Comparison of ENCODE assay signal across 15 cellular contexts in the genomic region with DNA sequence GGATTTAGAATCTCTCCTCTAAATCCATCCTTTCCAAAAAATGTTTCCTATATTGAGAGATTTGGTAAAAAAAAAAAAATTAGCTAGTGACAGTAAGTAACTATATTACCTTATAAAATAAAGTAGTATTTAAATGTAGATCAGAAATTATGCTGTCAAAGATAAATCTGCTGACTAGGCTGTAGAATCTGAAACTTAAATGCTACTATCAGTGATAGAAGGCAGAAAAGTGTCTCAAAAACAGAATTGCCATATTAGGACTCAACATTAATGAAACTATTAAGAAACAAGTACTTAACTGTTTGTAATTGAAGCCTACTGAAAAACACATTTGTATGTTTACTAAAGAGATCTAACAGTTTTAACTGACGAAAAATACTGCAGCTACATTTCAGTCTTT.
"Had no signal": no experiment of that assay in that cellular context is flagged by ENCODE, and none has a peak within 500 bp of the region (broad histone marks: within the 10 kb centered on the region; RNA-seq: fewer than 3 reads in every experiment).

No MANE protein-coding gene starts in this region.

- H3K79me2 ChIP-seq: parathyroid adenoma had no signal

- H3K9me3 Mint-ChIP-seq: activated CD4-positive, alpha-beta T cell treated with anti-CD3 and anti-CD28 coated beads, Interleukin-2, amount 10 ng/mL, durations not matched to agents 24 days and 14 days; type B pancreatic cell had no signal

- H2AFZ ChIP-seq: parathyroid adenoma had no signal

- H3K4me3 ChIP-seq: dorsolateral prefrontal cortex, gastroesophageal sphincter, lower lobe of right lung, suprapubic skin had no signal

- DNase-seq: activated CD4-positive, alpha-beta T cell treated with anti-CD3 and anti-CD28 coated beads, Interleukin-2, amount 10 ng/mL, durations not matched to agents 24 days and 14 days; activated gamma-delta T cell treated with Interleukin-2 at 50 U/mL for 16 hours; dorsolateral prefrontal cortex; endodermal cell; erythroblast; left cardiac atrium; lower lobe of right lung; midbrain; stimulated activated CD4-positive, alpha-beta T cell treated with anti-CD3 and anti-CD28 coated beads, Interleukin-2, amount 100 ng/mL, for 48 hours; stimulated activated naive CD4-positive, alpha-beta T cell treated with Interleukin-2 at 50 U/mL for 16 hours; T-helper 2 cell had no signal

- H3K9ac ChIP-seq: parathyroid adenoma had no signal

- H3K9me3 ChIP-seq: gastroesophageal sphincter, lower lobe of right lung, suprapubic skin had no signal

- H3K4me1 ChIP-seq: lower lobe of right lung, parathyroid adenoma, suprapubic skin had no signal

- H3K27me3 Mint-ChIP-seq: activated CD4-positive, alpha-beta T cell treated with anti-CD3 and anti-CD28 coated beads, Interleukin-2, amount 10 ng/mL, durations not matched to agents 24 days and 14 days; type B pancreatic cell had no signal

- H3K27me3 ChIP-seq: gastroesophageal sphincter, suprapubic skin had no signal

- H3K4me1 Mint-ChIP-seq: endodermal cell had no signal

- ATAC-seq: gastroesophageal sphincter, left cardiac atrium, lower lobe of right lung had no signal

- H3K27ac Mint-ChIP-seq: endodermal cell, type B pancreatic cell had no signal

- H3K27ac ChIP-seq: gastroesophageal sphincter, lower lobe of right lung, parathyroid adenoma, suprapubic skin had no signal

- H3K4me3 Mint-ChIP-seq: activated CD4-positive, alpha-beta T cell treated with anti-CD3 and anti-CD28 coated beads, Interleukin-2, amount 10 ng/mL, durations not matched to agents 24 days and 14 days; endodermal cell; type B pancreatic cell had no signal
